In the genomic region with DNA sequence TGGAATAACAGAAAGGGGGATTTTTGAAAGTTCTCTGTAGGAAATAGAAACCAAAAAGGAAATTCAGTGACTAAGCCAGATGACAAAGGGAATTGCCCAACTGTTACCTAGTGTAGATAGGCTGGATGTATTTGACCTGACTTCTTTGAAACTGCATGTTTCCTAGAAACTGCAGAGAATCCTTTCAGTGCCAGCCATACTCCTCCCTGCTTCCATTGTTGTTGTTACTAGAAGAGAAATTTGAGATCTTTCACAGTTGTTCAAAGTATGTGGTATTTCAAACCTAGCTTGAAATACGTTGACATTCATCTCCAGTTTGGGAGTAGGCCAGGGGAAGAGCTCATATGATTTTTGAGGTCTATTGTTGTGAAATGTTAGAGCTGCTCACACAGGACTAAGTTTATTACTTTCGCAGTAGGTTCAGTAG, we compare ENCODE assay signal across 10 cellular contexts. TPM values are rescaled to one million over a fixed set of nuclear protein-coding genes. Genes with fewer than 3 reads are reported as not detected.
DNase-seq lines count a peak whose midpoint lies in the region; ATAC-seq and TF ChIP-seq lines count a peak whose summit lies in the region.
"Had no signal": no experiment of that assay in that cellular context is flagged by ENCODE, and none has a peak within 500 bp of the region (broad histone marks: within the 10 kb centered on the region; RNA-seq: fewer than 3 reads in every experiment).

No MANE protein-coding gene starts in this region.

- no peak overlapping the region for H3K4me2 ChIP-seq in MM.1S (ENCODE audit: low read depth, low read length)

- H3K4me1 ChIP-seq in endodermal cell (ENCODE audit: control insufficient read depth, insufficient read depth, low read length) (no peaks in the 10 kb centered on the region), MM.1S (ENCODE audit: low read length) (no peaks in the 10 kb centered on the region)

- H3K36me3 Mint-ChIP-seq in activated CD4-positive, alpha-beta T cell treated with anti-CD3 and anti-CD28 coated beads, Interleukin-2, amount 10 ng/mL, durations not matched to agents 24 days and 14 days (ENCODE audit: low read depth) = peaks cover 35% of the 10 kb centered on the region
- H3K36me3 Mint-ChIP-seq in T-helper 2 cell treated with Interferon-gamma antibody and Interleukin-4, amounts not matched to agents 5 μg/mL and 100 μg/mL, for 36 hours (ENCODE audit: low read depth) = peaks cover 39% of the 10 kb centered on the region
- H3K36me3 Mint-ChIP-seq in stimulated activated memory B cell treated with anti-CD40 and anti-IgM and Interleukin-4, amounts not matched to agents 10 μg/mL and 1 μg/mL and 100 μg/mL, for 72 hours = peaks cover 4% of the 10 kb centered on the region
- H3K36me3 Mint-ChIP-seq in endodermal cell (ENCODE audit: low read depth) = no peaks in the 10 kb centered on the region

- H3K27me3 ChIP-seq in endodermal cell (ENCODE audit: control insufficient read depth, insufficient read depth, low read length, poor library complexity, severe bottlenecking) (no peaks in the 10 kb centered on the region), MM.1S (replicated peaks; ENCODE audit: insufficient read depth, low read length) (no peaks in the 10 kb centered on the region)

- no peak overlapping the region for H2AFZ ChIP-seq in MM.1S (ENCODE audit: low read length)

- no peaks in the 10 kb centered on the region for H3K9me3 Mint-ChIP-seq in activated CD4-positive, alpha-beta T cell treated with anti-CD3 and anti-CD28 coated beads, Interleukin-2, amount 10 ng/mL, durations not matched to agents 24 days and 14 days
- H3K9me3 Mint-ChIP-seq in T-helper 2 cell treated with Interferon-gamma antibody and Interleukin-4, amounts not matched to agents 5 μg/mL and 100 μg/mL, for 36 hours = peaks cover 8% of the 10 kb centered on the region
- no peaks in the 10 kb centered on the region for H3K9me3 Mint-ChIP-seq in stimulated activated memory B cell treated with anti-CD40 and anti-IgM and Interleukin-4, amounts not matched to agents 10 μg/mL and 1 μg/mL and 100 μg/mL, for 72 hours
- peaks cover 8% of the 10 kb centered on the region for H3K9me3 Mint-ChIP-seq in endodermal cell

- H4K20me1 ChIP-seq in MM.1S (ENCODE audit: insufficient read depth, low read length) = no peaks in the 10 kb centered on the region

- intact Hi-C loops in activated CD4-positive, alpha-beta T cell treated with anti-CD3 and anti-CD28 coated beads, Interleukin-2, amount 10 ng/mL, durations not matched to agents 24 days and 14 days (cut with micrococcal nuclease) = loop anchor here (1.0 to 10.0 kb wide), 9 partner anchors 13 to 270 kb away; partner anchors contain the start of gene GBP2

- no peaks in the 10 kb centered on the region for H3K79me2 ChIP-seq in MM.1S (ENCODE audit: low read length)

- H3K9me3 ChIP-seq in endodermal cell (ENCODE audit: control insufficient read depth, low read length) (no peaks in the 10 kb centered on the region), MM.1S (replicated peaks; ENCODE audit: insufficient read depth, low read length) (no peaks in the 10 kb centered on the region)

- H3K27me3 Mint-ChIP-seq in activated CD4-positive, alpha-beta T cell treated with anti-CD3 and anti-CD28 coated beads, Interleukin-2, amount 10 ng/mL, durations not matched to agents 24 days and 14 days = no peaks in the 10 kb centered on the region
- no peaks in the 10 kb centered on the region for H3K27me3 Mint-ChIP-seq in T-helper 2 cell treated with Interferon-gamma antibody and Interleukin-4, amounts not matched to agents 5 μg/mL and 100 μg/mL, for 36 hours (ENCODE audit: low read depth)
- H3K27me3 Mint-ChIP-seq in stimulated activated memory B cell treated with anti-CD40 and anti-IgM and Interleukin-4, amounts not matched to agents 10 μg/mL and 1 μg/mL and 100 μg/mL, for 72 hours = no peaks in the 10 kb centered on the region
- no peaks in the 10 kb centered on the region for H3K27me3 Mint-ChIP-seq in endodermal cell (ENCODE audit: insufficient read depth)

- peak overlapping the region; percentile 99 for H3K4me3 Mint-ChIP-seq in activated CD4-positive, alpha-beta T cell treated with anti-CD3 and anti-CD28 coated beads, Interleukin-2, amount 10 ng/mL, durations not matched to agents 24 days and 14 days
- H3K4me3 Mint-ChIP-seq in T-helper 2 cell treated with Interferon-gamma antibody and Interleukin-4, amounts not matched to agents 5 μg/mL and 100 μg/mL, for 36 hours = peak overlapping the region; percentile 76
- peak overlapping the region; percentile 29 for H3K4me3 Mint-ChIP-seq in stimulated activated memory B cell treated with anti-CD40 and anti-IgM and Interleukin-4, amounts not matched to agents 10 μg/mL and 1 μg/mL and 100 μg/mL, for 72 hours
- H3K4me3 Mint-ChIP-seq in endodermal cell = no peak overlapping the region

- H3K4me1 Mint-ChIP-seq in activated CD4-positive, alpha-beta T cell treated with anti-CD3 and anti-CD28 coated beads, Interleukin-2, amount 10 ng/mL, durations not matched to agents 24 days and 14 days = peaks cover 64% of the 10 kb centered on the region
- peaks cover 62% of the 10 kb centered on the region for H3K4me1 Mint-ChIP-seq in T-helper 2 cell treated with Interferon-gamma antibody and Interleukin-4, amounts not matched to agents 5 μg/mL and 100 μg/mL, for 36 hours (ENCODE audit: low read depth)
- H3K4me1 Mint-ChIP-seq in stimulated activated memory B cell treated with anti-CD40 and anti-IgM and Interleukin-4, amounts not matched to agents 10 μg/mL and 1 μg/mL and 100 μg/mL, for 72 hours = peaks cover 31% of the 10 kb centered on the region
- H3K4me1 Mint-ChIP-seq in endodermal cell = no peaks in the 10 kb centered on the region

- H3K9ac ChIP-seq in endodermal cell (ENCODE audit: extremely low read depth, low read length, poor library complexity, severe bottlenecking) (no peak overlapping the region), MM.1S (ENCODE audit: low read length) (no peak overlapping the region)

- no peaks in the 10 kb centered on the region for H3F3A ChIP-seq in MM.1S (ENCODE audit: insufficient read depth, low read length)

- H3K36me3 ChIP-seq in endodermal cell (ENCODE audit: control insufficient read depth, insufficient read depth, low read length) (no peaks in the 10 kb centered on the region), MM.1S (replicated peaks; ENCODE audit: insufficient read depth, low read length) (no peaks in the 10 kb centered on the region)

- H3K27ac Mint-ChIP-seq in activated CD4-positive, alpha-beta T cell treated with anti-CD3 and anti-CD28 coated beads, Interleukin-2, amount 10 ng/mL, durations not matched to agents 24 days and 14 days = peak overlapping the region; percentile 96
- peak overlapping the region; percentile 90 for H3K27ac Mint-ChIP-seq in T-helper 2 cell treated with Interferon-gamma antibody and Interleukin-4, amounts not matched to agents 5 μg/mL and 100 μg/mL, for 36 hours
- peak overlapping the region; percentile 54 for H3K27ac Mint-ChIP-seq in stimulated activated memory B cell treated with anti-CD40 and anti-IgM and Interleukin-4, amounts not matched to agents 10 μg/mL and 1 μg/mL and 100 μg/mL, for 72 hours
- no peak overlapping the region for H3K27ac Mint-ChIP-seq in endodermal cell

- no peak for TF ChIP-seq CTCF in endodermal cell (conservative IDR thresholded peaks at IDR 0.05)
- TF ChIP-seq CTCF in MM.1S (IDR thresholded peaks at IDR 0.05; ENCODE audit: low read length) = no peak

- H3K27ac ChIP-seq in endodermal cell (ENCODE audit: low read depth, low read length) = no peak overlapping the region
- no peak overlapping the region for H3K27ac ChIP-seq in MM.1S (ENCODE audit: low read length)
- H3K27ac ChIP-seq: C4-2B had no signal

- H3K4me3 ChIP-seq in endodermal cell (ENCODE audit: low read length) (no peak overlapping the region), MM.1S (ENCODE audit: low read length) (no peak overlapping the region)

- ATAC-seq in stimulated activated memory B cell treated with anti-CD40 and anti-IgM and Interleukin-4, amounts not matched to agents 10 μg/mL and 1 μg/mL and 100 μg/mL, for 72 hours = no peak
- no peak for ATAC-seq in HG03442 (IDR thresholded peaks at IDR 0.05; ENCODE audit: unreplicated experiment)
- ATAC-seq: Panc1 had no signal

- DNase-seq in activated CD4-positive, alpha-beta T cell treated with anti-CD3 and anti-CD28 coated beads, Interleukin-2, amount 10 ng/mL, durations not matched to agents 24 days and 14 days = peak; percentile 85
- DNase-seq in activated CD4-positive, alpha-beta T cell treated with anti-CD3 and anti-CD28 coated beads for 48 hours = no peak
- DNase-seq in T-helper 2 cell treated with Interferon-gamma antibody and Interleukin-4, amounts not matched to agents 5 μg/mL and 100 μg/mL, for 36 hours (ENCODE audit: low spot score) = peak; percentile 26
- peak; percentile 87 for DNase-seq in fibroblast of peridontal ligament (ENCODE audit: extremely low read depth)
- DNase-seq in endodermal cell = no peak
- DNase-seq in MM.1S = no peak

- H3K9me2 ChIP-seq in MM.1S (replicated peaks; ENCODE audit: insufficient read depth, low read length) = no peaks in the 10 kb centered on the region; the same call in 1 of the 2 replicates

- WGBS in endodermal cell (ENCODE audit: insufficient coverage in 1 of 2, insufficient read length in 1 of 2), 2 experiments = 84 to 88% methylated on average over 2 of the region's 2 CpGs

RNA-seq across cellular contexts. Expression of gene GBP5, which starts 1.8 kb away (rescaled TPM):
- total RNA-seq in activated CD4-positive, alpha-beta T cell treated with anti-CD3 and anti-CD28 coated beads, Interleukin-2, amount 10 ng/mL, durations not matched to agents 24 days and 14 days = 107 and 110 TPM in 2 replicates
- total RNA-seq in endodermal cell = not detected
- not detected for polyA plus RNA-seq in endodermal cell (2013, experiment 1 of 2)
- not detected for polyA plus RNA-seq in endodermal cell (2013, experiment 2 of 2)

Comparison
In these comparisons a context has a peak if more than half of its experiments do, and no peak if none do; other contexts are left out.
1. DNase-seq: peak in activated CD4-positive, alpha-beta T cell treated with anti-CD3 and anti-CD28 coated beads, Interleukin-2, amount 10 ng/mL, durations not matched to agents 24 days and 14 days (single experiment), T-helper 2 cell treated with Interferon-gamma antibody and Interleukin-4, amounts not matched to agents 5 μg/mL and 100 μg/mL, for 36 hours (single experiment) and fibroblast of peridontal ligament (single experiment); none in activated CD4-positive, alpha-beta T cell treated with anti-CD3 and anti-CD28 coated beads for 48 hours (single experiment), endodermal cell (single experiment) and MM.1S (single experiment).
2. RNA of gene GBP5, which starts 1.8 kb away (total RNA-seq): 107 to 110 TPM in activated CD4-positive, alpha-beta T cell treated with anti-CD3 and anti-CD28 coated beads, Interleukin-2, amount 10 ng/mL, durations not matched to agents 24 days and 14 days; not detected in endodermal cell; every median in the first group is over 10 times any median in the second.